In genomic region chr2:241534293-241534692, GRCh38 we compare ENCODE assay signal across 35 cellular contexts. TPM values are rescaled to one million over a fixed set of nuclear protein-coding genes. Genes with fewer than 3 reads are reported as not detected.
"Had no signal": no experiment of that assay in that cellular context is flagged by ENCODE, and none has a peak within 500 bp of the region (broad histone marks: within the 10 kb centered on the region; RNA-seq: fewer than 3 reads in every experiment).

No MANE protein-coding gene starts in this region.

- H3K4me2 ChIP-seq: SK-N-SH had no signal

- H3K36me3 ChIP-seq: ascending aorta, breast epithelium, SJSA1 had no signal

- H3K27ac ChIP-seq: ascending aorta, body of pancreas, breast epithelium, SJSA1 had no signal

- H3K36me3 Mint-ChIP-seq: activated naive CD4-positive, alpha-beta T cell treated with anti-CD3 and anti-CD28 coated beads, Interleukin-2, amount 50 U/mL, for 24 hours; activated naive CD8-positive, alpha-beta T cell treated with anti-CD3 and anti-CD28 coated beads, Interleukin-2, amount 10 ng/mL, durations not matched to agents 7 days and 5 days had no signal

- H3K4me3 Mint-ChIP-seq: activated CD4-positive, alpha-beta T cell treated with anti-CD3 and anti-CD28 coated beads for 36 hours; activated CD4-positive, alpha-beta T cell treated with anti-CD3 and anti-CD28 coated beads, Interleukin-2, amount 10 ng/mL, durations not matched to agents 7 days and 5 days; activated CD8-positive, alpha-beta T cell treated with anti-CD3 and anti-CD28 coated beads, Interleukin-2, amount 10 ng/mL, durations not matched to agents 7 days and 5 days; activated naive CD4-positive, alpha-beta T cell treated with anti-CD3 and anti-CD28 coated beads, Interleukin-2, amount 50 U/mL, for 24 hours; activated naive CD8-positive, alpha-beta T cell treated with anti-CD3 and anti-CD28 coated beads, Interleukin-2, amount 10 ng/mL, durations not matched to agents 7 days and 5 days; activated T-cell treated with anti-CD3 and anti-CD28 coated beads, Interleukin-2, amount 50 U/mL, for 24 hours; T-helper 1 cell treated with Interleukin-12 subunit alpha and Interleukin-12 subunit beta and Interleukin-4 antibody, amounts not matched to agents 30 μg/mL and 1 μg/mL, for 36 hours; T-helper 2 cell treated with Interferon-gamma antibody and Interleukin-4, amounts not matched to agents 5 μg/mL and 100 μg/mL, for 36 hours had no signal

- DNase-seq: activated CD4-positive, alpha-beta T cell treated with anti-CD3 and anti-CD28 coated beads for 36 hours; activated CD4-positive, alpha-beta T cell treated with anti-CD3 and anti-CD28 coated beads, Interleukin-2, amount 10 ng/mL, durations not matched to agents 7 days and 5 days; activated CD4-positive, alpha-beta T cell treated with anti-CD3 and anti-CD28 coated beads, Interleukin-2, amount 50 U/mL, for 48 hours; activated CD8-positive, alpha-beta T cell treated with anti-CD3 and anti-CD28 coated beads, Interleukin-2, amount 10 ng/mL, durations not matched to agents 7 days and 5 days; activated gamma-delta T cell; activated naive CD4-positive, alpha-beta T cell treated with Interleukin-2 at 50 U/mL for 16 hours; activated naive CD8-positive, alpha-beta T cell treated with anti-CD3 and anti-CD28 coated beads, Interleukin-2, amount 10 ng/mL, durations not matched to agents 7 days and 5 days; activated T-cell treated with anti-CD3 and anti-CD28 coated beads, Interleukin-2, amount 50 U/mL, for 24 hours; amygdala; body of pancreas; NCI-H1092 treated with DMSO at 0.1 percent for 48 hours; NCI-H1417; NCI-H146; NCI-H187; NCI-H2029 treated with DMSO at 0.1 percent for 48 hours; NCI-H2107; NCI-H2171; NCI-H226; NCI-H446 treated with DMSO at 0.1 percent for 48 hours; NCI-H524; NCI-H69; NCI-H82; SHP77; SK-N-SH had no signal

- H3K9ac ChIP-seq: SK-N-SH had no signal

- H3K4me3 ChIP-seq: ascending aorta, body of pancreas, breast epithelium, K562, SJSA1 had no signal

- FAIRE-seq: K562, TTC549 had no signal

- H3K9me3 Mint-ChIP-seq: activated CD4-positive, alpha-beta T cell treated with anti-CD3 and anti-CD28 coated beads, Interleukin-2, amount 10 ng/mL, durations not matched to agents 7 days and 5 days; activated naive CD4-positive, alpha-beta T cell treated with anti-CD3 and anti-CD28 coated beads, Interleukin-2, amount 50 U/mL, for 24 hours; activated naive CD8-positive, alpha-beta T cell treated with anti-CD3 and anti-CD28 coated beads, Interleukin-2, amount 10 ng/mL, durations not matched to agents 7 days and 5 days; activated T-cell treated with anti-CD3 and anti-CD28 coated beads, Interleukin-2, amount 50 U/mL, for 24 hours; activated T-helper 2 cell treated with anti-CD3 and anti-CD28 coated beads, Interferon-gamma antibody, Interleukin-2, Interleukin-4, amounts not matched to agents 10 μg/mL and 5 μg/mL and 100 μg/mL, durations not matched to agents 14 hours and 24 hours and 36 hours; T-helper 1 cell treated with Interleukin-12 subunit alpha and Interleukin-12 subunit beta and Interleukin-4 antibody, amounts not matched to agents 30 μg/mL and 1 μg/mL, for 36 hours; T-helper 2 cell treated with Interferon-gamma antibody and Interleukin-4, amounts not matched to agents 5 μg/mL and 100 μg/mL, for 36 hours had no signal

- H3K4me1 Mint-ChIP-seq: activated CD4-positive, alpha-beta T cell treated with anti-CD3 and anti-CD28 coated beads for 36 hours; activated CD4-positive, alpha-beta T cell treated with anti-CD3 and anti-CD28 coated beads, Interleukin-2, amount 10 ng/mL, durations not matched to agents 7 days and 5 days; activated naive CD4-positive, alpha-beta T cell treated with anti-CD3 and anti-CD28 coated beads, Interleukin-2, amount 50 U/mL, for 24 hours; activated naive CD8-positive, alpha-beta T cell treated with anti-CD3 and anti-CD28 coated beads, Interleukin-2, amount 10 ng/mL, durations not matched to agents 7 days and 5 days had no signal

- ATAC-seq: activated CD4-positive, alpha-beta T cell treated with anti-CD3 and anti-CD28 coated beads for 36 hours; activated CD4-positive, CD25-positive, alpha-beta regulatory T cell treated with anti-CD3 and anti-CD28 coated beads, Interleukin-2, amount 50 U/mL, for 24 hours; activated CD8-positive, alpha-beta T cell treated with anti-CD3 and anti-CD28 coated beads, Interleukin-2, amount 10 ng/mL, durations not matched to agents 7 days and 5 days; body of pancreas; K562 had no signal

- H3K9me3 ChIP-seq: ascending aorta, body of pancreas, breast epithelium, SJSA1, SK-N-SH had no signal

- H3K4me1 ChIP-seq: ascending aorta, body of pancreas, breast epithelium had no signal

- H3K27ac Mint-ChIP-seq: activated CD4-positive, alpha-beta T cell treated with anti-CD3 and anti-CD28 coated beads for 36 hours; activated CD4-positive, alpha-beta T cell treated with anti-CD3 and anti-CD28 coated beads, Interleukin-2, amount 10 ng/mL, durations not matched to agents 7 days and 5 days; activated CD8-positive, alpha-beta T cell treated with anti-CD3 and anti-CD28 coated beads, Interleukin-2, amount 10 ng/mL, durations not matched to agents 7 days and 5 days; activated naive CD4-positive, alpha-beta T cell treated with anti-CD3 and anti-CD28 coated beads, Interleukin-2, amount 50 U/mL, for 24 hours; activated naive CD8-positive, alpha-beta T cell treated with anti-CD3 and anti-CD28 coated beads, Interleukin-2, amount 10 ng/mL, durations not matched to agents 7 days and 5 days; activated T-cell treated with anti-CD3 and anti-CD28 coated beads, Interleukin-2, amount 50 U/mL, for 24 hours; activated T-helper 2 cell treated with anti-CD3 and anti-CD28 coated beads, Interferon-gamma antibody, Interleukin-2, Interleukin-4, amounts not matched to agents 10 μg/mL and 5 μg/mL and 100 μg/mL, durations not matched to agents 14 hours and 24 hours and 36 hours; T-helper 1 cell treated with Interleukin-12 subunit alpha and Interleukin-12 subunit beta and Interleukin-4 antibody, amounts not matched to agents 30 μg/mL and 1 μg/mL, for 36 hours; T-helper 2 cell treated with Interferon-gamma antibody and Interleukin-4, amounts not matched to agents 5 μg/mL and 100 μg/mL, for 36 hours had no signal

- H3K27me3 ChIP-seq: ascending aorta, body of pancreas, breast epithelium, SJSA1 had no signal

- H3K27me3 Mint-ChIP-seq: activated CD4-positive, alpha-beta T cell treated with anti-CD3 and anti-CD28 coated beads for 36 hours; activated CD4-positive, alpha-beta T cell treated with anti-CD3 and anti-CD28 coated beads, Interleukin-2, amount 10 ng/mL, durations not matched to agents 7 days and 5 days had no signal

RNA-seq across cellular contexts. Expression of gene BOK, which starts 24.3 kb away (rescaled TPM):
- total RNA-seq: activated CD4-positive, alpha-beta T cell treated with anti-CD3 and anti-CD28 coated beads, Interleukin-2, amount 10 ng/mL, durations not matched to agents 7 days and 5 days; activated CD8-positive, alpha-beta T cell treated with anti-CD3 and anti-CD28 coated beads, Interleukin-2, amount 10 ng/mL, durations not matched to agents 7 days and 5 days; activated naive CD8-positive, alpha-beta T cell treated with anti-CD3 and anti-CD28 coated beads, Interleukin-2, amount 10 ng/mL, durations not matched to agents 7 days and 5 days; OCI-LY7 had no signal
